ENCODE assay signal across 9 cellular contexts in genomic region chr1:178066904-178067531, GRCh38. TPM values are rescaled to one million over a fixed set of nuclear protein-coding genes. Genes with fewer than 3 reads are reported as not detected.
DNase-seq lines count a peak whose midpoint lies in the region; ATAC-seq and TF ChIP-seq lines count a peak whose summit lies in the region.
"Had no signal": no experiment of that assay in that cellular context is flagged by ENCODE, and none has a peak within 500 bp of the region (broad histone marks: within the 10 kb centered on the region; RNA-seq: fewer than 3 reads in every experiment).

No MANE protein-coding gene starts in this region.

- H3K4me3 Mint-ChIP-seq in dendritic cell treated with granulocyte-macrophage colony-stimulating factor and Interleukin-4, amounts not matched to agents 40 ng/mL and 50 ng/mL, for 4 days = peak overlapping the region; percentile 1
- no peak overlapping the region for H3K4me3 Mint-ChIP-seq in MCF 10A (ENCODE audit: unreplicated experiment)

- ATAC-seq in GM18519 (IDR thresholded peaks at IDR 0.05; ENCODE audit: low FRiP score, unreplicated experiment) (peak; percentile 98), GM21717 (IDR thresholded peaks at IDR 0.05; ENCODE audit: unreplicated experiment) (peak; percentile 96), HG03378 (IDR thresholded peaks at IDR 0.05; ENCODE audit: unreplicated experiment) (peak; percentile 99)

- no peaks in the 10 kb centered on the region for H3K9me3 Mint-ChIP-seq in dendritic cell treated with granulocyte-macrophage colony-stimulating factor and Interleukin-4, amounts not matched to agents 40 ng/mL and 50 ng/mL, for 4 days
- no peaks in the 10 kb centered on the region for H3K9me3 Mint-ChIP-seq in MCF 10A (ENCODE audit: unreplicated experiment)

- H3K27me3 Mint-ChIP-seq in dendritic cell treated with granulocyte-macrophage colony-stimulating factor and Interleukin-4, amounts not matched to agents 40 ng/mL and 50 ng/mL, for 4 days = no peaks in the 10 kb centered on the region
- no peaks in the 10 kb centered on the region for H3K27me3 Mint-ChIP-seq in MCF 10A (ENCODE audit: insufficient read depth, unreplicated experiment)

- no TSS peak for BruUV-seq in MCF 10A (replicated peaks; lab: Mats Ljungman, UMichigan)

- POLR2A ChIA-PET in MCF 10A (lab: Yijun Ruan, JAX) = interaction anchor here (0.8 to 1.2 kb wide), 2 partner anchors 8 to 21 kb away, joined by 3 read pairs; no protein-coding TSS in a partner anchor

- TF ChIP-seq CTCF in MCF 10A (IDR thresholded peaks at IDR 0.05; ENCODE audit: unreplicated experiment) (no peak), dorsolateral prefrontal cortex (IDR thresholded peaks at IDR 0.05 in 54 of 56, conservative IDR thresholded peaks at IDR 0.05 in 2 of 56; ENCODE audit: low read depth in 1 of 56, partially characterized antibody in 56 of 56) (no peak)

- H3K27me3 ChIP-seq in dorsolateral prefrontal cortex = no peaks in the 10 kb centered on the region

- peaks cover 7% of the 10 kb centered on the region for H3K36me3 Mint-ChIP-seq in dendritic cell treated with granulocyte-macrophage colony-stimulating factor and Interleukin-4, amounts not matched to agents 40 ng/mL and 50 ng/mL, for 4 days (ENCODE audit: low read depth)
- no peaks in the 10 kb centered on the region for H3K36me3 Mint-ChIP-seq in MCF 10A (ENCODE audit: insufficient read depth, unreplicated experiment)

- DNase-seq in MCF 10A (ENCODE audit: unreplicated experiment) (no peak), dorsolateral prefrontal cortex (no peak), NCI-H69 (lab: John Stamatoyannopoulos, UW) (no peak)
- DNase-seq in central memory CD4-positive, alpha-beta T cell = no peak

- peak overlapping the region in 4 of 59 donors; percentile 3 to 55 (median 25) for H3K27ac ChIP-seq in dorsolateral prefrontal cortex

- CTCF ChIA-PET in MCF 10A (lab: Yijun Ruan, JAX) = interaction anchor here (1.0 to 1.3 kb wide), 3 partner anchors 15 to 35 kb away, joined by 3 to 5 read pairs (median 3); no protein-coding TSS in a partner anchor

- intact Hi-C loops in dendritic cell treated with granulocyte-macrophage colony-stimulating factor and Interleukin-4, amounts not matched to agents 40 ng/mL and 50 ng/mL, for 4 days (cut with micrococcal nuclease) = loop anchor here (1.0 to 2.0 kb wide), 2 partner anchors 26 to 60 kb away; no protein-coding TSS in a partner anchor
- intact Hi-C loops in MCF 10A (cut with micrococcal nuclease) (no loop called here), dorsolateral prefrontal cortex (cut with DNase I) (no loop called here)

- peaks cover 54% of the 10 kb centered on the region for H3K4me1 Mint-ChIP-seq in dendritic cell treated with granulocyte-macrophage colony-stimulating factor and Interleukin-4, amounts not matched to agents 40 ng/mL and 50 ng/mL, for 4 days (ENCODE audit: low read depth)
- H3K4me1 Mint-ChIP-seq in MCF 10A (ENCODE audit: insufficient read depth, unreplicated experiment) = no peaks in the 10 kb centered on the region

- no peak overlapping the region for H3K4me3 ChIP-seq in dorsolateral prefrontal cortex

- peak overlapping the region; percentile 97 for H3K27ac Mint-ChIP-seq in dendritic cell treated with granulocyte-macrophage colony-stimulating factor and Interleukin-4, amounts not matched to agents 40 ng/mL and 50 ng/mL, for 4 days
- H3K27ac Mint-ChIP-seq in MCF 10A (ENCODE audit: low read depth, unreplicated experiment) = no peak overlapping the region

RNA-seq across cellular contexts. Expression of gene RASAL2, which starts 26.9 kb away (rescaled TPM):
- total RNA-seq in MCF 10A (2022) (56.9 and 62.4 TPM in 2 replicates), dorsolateral prefrontal cortex (10 to 100 TPM; 32.2 to 88.3 (median 63.5) TPM)
- total RNA-seq: activated CD8-positive, alpha-beta memory T cell treated with anti-CD3 and anti-CD28 coated beads for 36 hours had no signal
